1 cellular context compared by ENCODE assay signal in the genomic region with DNA sequence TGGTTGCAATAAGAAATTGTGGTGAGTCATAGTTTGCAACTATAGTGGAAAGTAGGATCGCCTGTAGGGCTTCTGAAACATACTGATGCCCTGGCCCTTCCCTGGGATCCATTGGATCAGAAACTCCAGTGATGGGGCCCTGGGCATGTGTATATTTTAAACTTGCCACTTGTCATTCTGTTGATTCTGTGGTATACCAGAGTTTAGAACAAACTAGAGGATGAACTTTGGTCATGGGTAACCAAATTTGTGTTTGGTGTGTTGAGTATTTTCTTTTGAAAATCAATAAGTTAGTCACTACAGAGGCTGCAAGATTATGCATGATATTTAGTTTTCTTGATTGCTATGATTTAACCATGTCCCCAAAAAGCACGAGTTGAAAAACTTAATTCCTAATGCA.
TF ChIP-seq lines count a peak whose summit lies in the region.

No MANE protein-coding gene starts in this region.

TF ChIP-seq in HepG2, 621 proteins besides CTCF, POLR2A, EP300 and RAD21 (continued from another document):
- TF ChIP-seq ZNF430 (CRISPR knock-in tag; IDR thresholded peaks at IDR 0.05) (no peak), KMT2B (CRISPR knock-in tag; IDR thresholded peaks at IDR 0.05) (no peak), EHMT2 (IDR thresholded peaks at IDR 0.05; ENCODE audit: borderline replicate concordance, low read depth, low read length) (no peak), ZSCAN20 (CRISPR knock-in tag; IDR thresholded peaks at IDR 0.05; ENCODE audit: borderline replicate concordance) (no peak), SALL1 (CRISPR knock-in tag; IDR thresholded peaks at IDR 0.05) (peak; percentile 15; the same call in 1 of the 2 replicates), PTBP1 (IDR thresholded peaks at IDR 0.05; ENCODE audit: low read depth, low read length, poor library complexity, severe bottlenecking) (no peak), ZNF850 (CRISPR knock-in tag; conservative IDR thresholded peaks at IDR 0.05) (no peak), ZSCAN22 (CRISPR knock-in tag; IDR thresholded peaks at IDR 0.05) (no peak), ZBTB8A (CRISPR knock-in tag; IDR thresholded peaks at IDR 0.05; ENCODE audit: borderline replicate concordance, low read depth) (no peak), ZNF138 (CRISPR knock-in tag; IDR thresholded peaks at IDR 0.05; ENCODE audit: low read depth) (no peak), ZNF746 (CRISPR knock-in tag; IDR thresholded peaks at IDR 0.05) (no peak), HNF4A (CRISPR knock-in tag; IDR thresholded peaks at IDR 0.05) (peak; percentile 17; the same call in 1 of the 2 replicates), CCDC6 (CRISPR knock-in tag; IDR thresholded peaks at IDR 0.05) (no peak), FOSL2 (CRISPR knock-in tag; IDR thresholded peaks at IDR 0.05) (peak; percentile 30; the same call in 1 of the 2 replicates), ZNF264 (CRISPR knock-in tag; IDR thresholded peaks at IDR 0.05) (no peak)
- TF ChIP-seq, protein P1, sequence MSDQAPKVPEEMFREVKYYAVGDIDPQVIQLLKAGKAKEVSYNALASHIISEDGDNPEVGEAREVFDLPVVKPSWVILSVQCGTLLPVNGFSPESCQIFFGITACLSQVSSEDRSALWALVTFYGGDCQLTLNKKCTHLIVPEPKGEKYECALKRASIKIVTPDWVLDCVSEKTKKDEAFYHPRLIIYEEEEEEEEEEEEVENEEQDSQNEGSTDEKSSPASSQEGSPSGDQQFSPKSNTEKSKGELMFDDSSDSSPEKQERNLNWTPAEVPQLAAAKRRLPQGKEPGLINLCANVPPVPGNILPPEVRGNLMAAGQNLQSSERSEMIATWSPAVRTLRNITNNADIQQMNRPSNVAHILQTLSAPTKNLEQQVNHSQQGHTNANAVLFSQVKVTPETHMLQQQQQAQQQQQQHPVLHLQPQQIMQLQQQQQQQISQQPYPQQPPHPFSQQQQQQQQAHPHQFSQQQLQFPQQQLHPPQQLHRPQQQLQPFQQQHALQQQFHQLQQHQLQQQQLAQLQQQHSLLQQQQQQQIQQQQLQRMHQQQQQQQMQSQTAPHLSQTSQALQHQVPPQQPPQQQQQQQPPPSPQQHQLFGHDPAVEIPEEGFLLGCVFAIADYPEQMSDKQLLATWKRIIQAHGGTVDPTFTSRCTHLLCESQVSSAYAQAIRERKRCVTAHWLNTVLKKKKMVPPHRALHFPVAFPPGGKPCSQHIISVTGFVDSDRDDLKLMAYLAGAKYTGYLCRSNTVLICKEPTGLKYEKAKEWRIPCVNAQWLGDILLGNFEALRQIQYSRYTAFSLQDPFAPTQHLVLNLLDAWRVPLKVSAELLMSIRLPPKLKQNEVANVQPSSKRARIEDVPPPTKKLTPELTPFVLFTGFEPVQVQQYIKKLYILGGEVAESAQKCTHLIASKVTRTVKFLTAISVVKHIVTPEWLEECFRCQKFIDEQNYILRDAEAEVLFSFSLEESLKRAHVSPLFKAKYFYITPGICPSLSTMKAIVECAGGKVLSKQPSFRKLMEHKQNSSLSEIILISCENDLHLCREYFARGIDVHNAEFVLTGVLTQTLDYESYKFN (CRISPR knock-in tag; conservative IDR thresholded peaks at IDR 0.05), result 0 out of 2 replicates have a peak, but pooled peaks have one; percentile 23
- TF ChIP-seq, protein P2, sequence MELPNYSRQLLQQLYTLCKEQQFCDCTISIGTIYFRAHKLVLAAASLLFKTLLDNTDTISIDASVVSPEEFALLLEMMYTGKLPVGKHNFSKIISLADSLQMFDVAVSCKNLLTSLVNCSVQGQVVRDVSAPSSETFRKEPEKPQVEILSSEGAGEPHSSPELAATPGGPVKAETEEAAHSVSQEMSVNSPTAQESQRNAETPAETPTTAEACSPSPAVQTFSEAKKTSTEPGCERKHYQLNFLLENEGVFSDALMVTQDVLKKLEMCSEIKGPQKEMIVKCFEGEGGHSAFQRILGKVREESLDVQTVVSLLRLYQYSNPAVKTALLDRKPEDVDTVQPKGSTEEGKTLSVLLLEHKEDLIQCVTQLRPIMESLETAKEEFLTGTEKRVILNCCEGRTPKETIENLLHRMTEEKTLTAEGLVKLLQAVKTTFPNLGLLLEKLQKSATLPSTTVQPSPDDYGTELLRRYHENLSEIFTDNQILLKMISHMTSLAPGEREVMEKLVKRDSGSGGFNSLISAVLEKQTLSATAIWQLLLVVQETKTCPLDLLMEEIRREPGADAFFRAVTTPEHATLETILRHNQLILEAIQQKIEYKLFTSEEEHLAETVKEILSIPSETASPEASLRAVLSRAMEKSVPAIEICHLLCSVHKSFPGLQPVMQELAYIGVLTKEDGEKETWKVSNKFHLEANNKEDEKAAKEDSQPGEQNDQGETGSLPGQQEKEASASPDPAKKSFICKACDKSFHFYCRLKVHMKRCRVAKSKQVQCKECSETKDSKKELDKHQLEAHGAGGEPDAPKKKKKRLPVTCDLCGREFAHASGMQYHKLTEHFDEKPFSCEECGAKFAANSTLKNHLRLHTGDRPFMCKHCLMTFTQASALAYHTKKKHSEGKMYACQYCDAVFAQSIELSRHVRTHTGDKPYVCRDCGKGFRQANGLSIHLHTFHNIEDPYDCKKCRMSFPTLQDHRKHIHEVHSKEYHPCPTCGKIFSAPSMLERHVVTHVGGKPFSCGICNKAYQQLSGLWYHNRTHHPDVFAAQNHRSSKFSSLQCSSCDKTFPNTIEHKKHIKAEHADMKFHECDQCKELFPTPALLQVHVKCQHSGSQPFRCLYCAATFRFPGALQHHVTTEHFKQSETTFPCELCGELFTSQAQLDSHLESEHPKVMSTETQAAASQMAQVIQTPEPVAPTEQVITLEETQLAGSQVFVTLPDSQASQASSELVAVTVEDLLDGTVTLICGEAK (IDR thresholded peaks at IDR 0.05), result no peak
- TF ChIP-seq, protein P2 (CRISPR knock-in tag; IDR thresholded peaks at IDR 0.05), result no peak
- TF ChIP-seq, protein P3, sequence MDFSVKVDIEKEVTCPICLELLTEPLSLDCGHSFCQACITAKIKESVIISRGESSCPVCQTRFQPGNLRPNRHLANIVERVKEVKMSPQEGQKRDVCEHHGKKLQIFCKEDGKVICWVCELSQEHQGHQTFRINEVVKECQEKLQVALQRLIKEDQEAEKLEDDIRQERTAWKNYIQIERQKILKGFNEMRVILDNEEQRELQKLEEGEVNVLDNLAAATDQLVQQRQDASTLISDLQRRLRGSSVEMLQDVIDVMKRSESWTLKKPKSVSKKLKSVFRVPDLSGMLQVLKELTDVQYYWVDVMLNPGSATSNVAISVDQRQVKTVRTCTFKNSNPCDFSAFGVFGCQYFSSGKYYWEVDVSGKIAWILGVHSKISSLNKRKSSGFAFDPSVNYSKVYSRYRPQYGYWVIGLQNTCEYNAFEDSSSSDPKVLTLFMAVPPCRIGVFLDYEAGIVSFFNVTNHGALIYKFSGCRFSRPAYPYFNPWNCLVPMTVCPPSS (IDR thresholded peaks at IDR 0.05), result no peak
